ENCODE assay signal across 18 cellular contexts in genomic region chr19:52464798-52465470, GRCh38. TPM values are rescaled to one million over a fixed set of nuclear protein-coding genes. Genes with fewer than 3 reads are reported as not detected.
DNase-seq lines count a peak whose midpoint lies in the region; ATAC-seq and TF ChIP-seq lines count a peak whose summit lies in the region.
"Had no signal": no experiment of that assay in that cellular context is flagged by ENCODE, and none has a peak within 500 bp of the region (broad histone marks: within the 10 kb centered on the region; RNA-seq: fewer than 3 reads in every experiment).

No MANE protein-coding gene starts in this region.

- no peaks in the 10 kb centered on the region for H3K27me3 Mint-ChIP-seq in CD8-positive, alpha-beta T cell (ENCODE audit: low read depth)
- H3K27me3 Mint-ChIP-seq: activated CD4-positive, alpha-beta memory T cell treated with anti-CD3 and anti-CD28 coated beads, Interleukin-2, amount 10 ng/mL, durations not matched to agents 7 days and 5 days; T-cell had no signal

- H3K9me3 Mint-ChIP-seq in CD8-positive, alpha-beta T cell: peaks cover 74% of the 10 kb centered on the region

- CTCF ChIA-PET in PC-3 (lab: Charles Lee): no interaction called here
- CTCF ChIA-PET in CD8-positive, alpha-beta T cell (lab: Charles Lee): no interaction called here

- no peaks in the 10 kb centered on the region for H3K79me2 ChIP-seq in PC-3 (ENCODE audit: low read length)

- in situ Hi-C loops in Caki2 (cut with HindIII; ENCODE audit: low pct_unique_long_range_greater_than_20kb, low sequenced_read_pairs): no loop called here

- intact Hi-C loops in PC-3 (cut with micrococcal nuclease): no loop called here
- intact Hi-C loops in CD8-positive, alpha-beta T cell (cut with DNase I, micrococcal nuclease): no loop called here

- H3K4me1 Mint-ChIP-seq in CD8-positive, alpha-beta T cell (ENCODE audit: low read depth): no peaks in the 10 kb centered on the region
- H3K4me1 Mint-ChIP-seq: activated CD4-positive, alpha-beta memory T cell treated with anti-CD3 and anti-CD28 coated beads, Interleukin-2, amount 10 ng/mL, durations not matched to agents 7 days and 5 days; T-cell had no signal

- peaks cover 87% of the 10 kb centered on the region for H3K9me3 ChIP-seq in PC-3 (ENCODE audit: low read length)
- H3K9me3 ChIP-seq in iPS-15b (ENCODE audit: control insufficient read depth, insufficient read depth, low read length): peaks cover 13% of the 10 kb centered on the region
- peaks cover 28% of the 10 kb centered on the region for H3K9me3 ChIP-seq in CD8-positive, alpha-beta T cell (ENCODE audit: low read length)

- H3K4me1 ChIP-seq in PC-3 (ENCODE audit: insufficient read depth, low read length): no peaks in the 10 kb centered on the region
- H3K4me1 ChIP-seq in iPS-15b (ENCODE audit: control insufficient read depth, insufficient read depth, low read length): peaks cover 3% of the 10 kb centered on the region
- H3K4me1 ChIP-seq in CD8-positive, alpha-beta T cell (ENCODE audit: insufficient read depth, low read length): no peaks in the 10 kb centered on the region
- H3K4me1 ChIP-seq: Caco-2, lower lobe of right lung had no signal

- H2AFZ ChIP-seq in PC-3 (ENCODE audit: low read length): no peak overlapping the region

- no TSS peak for BruUV-seq in PC-3 (replicated peaks; lab: Mats Ljungman, UMichigan)

- H3K27ac ChIP-seq in PC-3 (ENCODE audit: low read length): no peak overlapping the region
- no peak overlapping the region for H3K27ac ChIP-seq in CD8-positive, alpha-beta T cell (ENCODE audit: low read depth, low read length)
- H3K27ac ChIP-seq: HL-60, lower lobe of right lung had no signal

- POLR2A ChIA-PET in PC-3 (lab: Charles Lee; ENCODE audit: unreplicated experiment): no interaction called here
- POLR2A ChIA-PET in CD8-positive, alpha-beta T cell (lab: Charles Lee): no interaction called here

- TF ChIP-seq CTCF in LNCAP (IDR thresholded peaks at IDR 0.05) (peak; percentile 35; the same call in 1 of the 2 replicates), PC-3 (conservative IDR thresholded peaks at IDR 0.05; ENCODE audit: low read depth, low read length) (peak; percentile 28; the same call in 1 of the 2 replicates)
- TF ChIP-seq CTCF in CD8-positive, alpha-beta T cell (IDR thresholded peaks at IDR 0.05): no peak

- no peaks in the 10 kb centered on the region for H3K9me2 ChIP-seq in PC-3 (replicated peaks; ENCODE audit: low read length)

- H3K9ac ChIP-seq in PC-3 (ENCODE audit: low read length) (no peak overlapping the region), iPS-15b (ENCODE audit: low read depth, low read length) (peak overlapping the region; percentile 28)

- H3K4me3 ChIP-seq in PC-3 (ENCODE audit: low read length) (no peak overlapping the region), iPS-15b (ENCODE audit: low read depth, low read length) (peak overlapping the region; percentile 28)
- no peak overlapping the region for H3K4me3 ChIP-seq in CD8-positive, alpha-beta T cell (ENCODE audit: low read depth, low read length)
- H3K4me3 ChIP-seq: lower lobe of right lung had no signal

- H3K27ac Mint-ChIP-seq in CD8-positive, alpha-beta T cell: no peak overlapping the region
- H3K27ac Mint-ChIP-seq: activated CD4-positive, alpha-beta memory T cell treated with anti-CD3 and anti-CD28 coated beads, Interleukin-2, amount 10 ng/mL, durations not matched to agents 7 days and 5 days; T-cell had no signal

- H3K36me3 ChIP-seq in PC-3 (ENCODE audit: low read depth, low read length): peaks cover 10% of the 10 kb centered on the region; the same call in 1 of the 2 replicates
- no peaks in the 10 kb centered on the region for H3K36me3 ChIP-seq in iPS-15b (ENCODE audit: control insufficient read depth, insufficient read depth, low read length)
- no peaks in the 10 kb centered on the region for H3K36me3 ChIP-seq in CD8-positive, alpha-beta T cell (ENCODE audit: insufficient read depth, low read length)
- H3K36me3 ChIP-seq: lower lobe of right lung had no signal

- peaks cover 73% of the 10 kb centered on the region for H3K36me3 Mint-ChIP-seq in CD8-positive, alpha-beta T cell

- no peak for ATAC-seq in PC-3
- ATAC-seq in CD8-positive, alpha-beta T cell: no peak
- ATAC-seq: lower lobe of right lung, T-cell had no signal

- H4K20me1 ChIP-seq in PC-3 (ENCODE audit: low read length): no peaks in the 10 kb centered on the region

- H3K4me2 ChIP-seq in PC-3 (ENCODE audit: low read length): no peak overlapping the region

- H3F3A ChIP-seq in PC-3 (ENCODE audit: low read length, unreplicated experiment): no peaks in the 10 kb centered on the region

- DNase-seq in Caki2 (ENCODE audit: low read depth) (peak; percentile 28), PC-3 (no peak), GDM1 (lab: John Stamatoyannopoulos, UW) (no peak), NCI-H1436 (lab: John Stamatoyannopoulos, UW) (no peak), cerebellum (ENCODE audit: low spot score) (no peak)
- DNase-seq in CD8-positive, alpha-beta T cell: no peak
- DNase-seq: activated CD4-positive, alpha-beta memory T cell treated with anti-CD3 and anti-CD28 coated beads, Interleukin-2, amount 10 ng/mL, durations not matched to agents 7 days and 5 days; activated naive CD4-positive, alpha-beta T cell treated with anti-CD3 and anti-CD28 coated beads, Interleukin-2, amount 50 U/mL, for 16 hours; cortex of kidney; lower lobe of right lung; NCI-H446 treated with DMSO at 0.1 percent for 48 hours; stimulated activated CD4-positive, alpha-beta T cell treated with anti-CD3 and anti-CD28 coated beads, Interleukin-4, amount 100 ng/mL, for 4 hours; T-cell had no signal

- H3K4me3 Mint-ChIP-seq in CD8-positive, alpha-beta T cell: no peak overlapping the region
- H3K4me3 Mint-ChIP-seq: activated CD4-positive, alpha-beta memory T cell treated with anti-CD3 and anti-CD28 coated beads, Interleukin-2, amount 10 ng/mL, durations not matched to agents 7 days and 5 days; T-cell had no signal

- H3K27me3 ChIP-seq in PC-3 (ENCODE audit: low read length) (no peaks in the 10 kb centered on the region), iPS-15b (ENCODE audit: control insufficient read depth, insufficient read depth, low read length) (no peaks in the 10 kb centered on the region)
- H3K27me3 ChIP-seq in CD8-positive, alpha-beta T cell (ENCODE audit: insufficient read depth, low read length): no peaks in the 10 kb centered on the region

RNA-seq across cellular contexts. Expression of gene ZNF578, which starts 11.6 kb away (rescaled TPM):
- not detected in 2 replicates for total RNA-seq in Caki2 (2014; rRNA removed; shearing (Covaris generic); ENCODE audit: low replicate concordance)
- not detected in 2 replicates for total RNA-seq in PC-3 (2014; rRNA removed)
- 1 to 10 TPM; 1.5 to 1.8 TPM for total RNA-seq in CD8-positive, alpha-beta T cell
- 21.2 TPM for total RNA-seq in cerebellum
- total RNA-seq: Caco-2 had no signal

RNA-seq across cellular contexts. Expression of gene ZNF534, which starts 36.0 kb away (rescaled TPM):
- not detected in 2 replicates for total RNA-seq in Caki2 (2014; rRNA removed; shearing (Covaris generic); ENCODE audit: low replicate concordance)
- total RNA-seq in PC-3 (2014; rRNA removed) (not detected in 2 replicates), cerebellum (1.5 TPM)
- not detected for total RNA-seq in CD8-positive, alpha-beta T cell
- total RNA-seq: activated CD4-positive, alpha-beta memory T cell treated with anti-CD3 and anti-CD28 coated beads, Interleukin-2, amount 10 ng/mL, durations not matched to agents 7 days and 5 days; Caco-2; pulmonary artery endothelial cell had no signal
